In the genomic region with DNA sequence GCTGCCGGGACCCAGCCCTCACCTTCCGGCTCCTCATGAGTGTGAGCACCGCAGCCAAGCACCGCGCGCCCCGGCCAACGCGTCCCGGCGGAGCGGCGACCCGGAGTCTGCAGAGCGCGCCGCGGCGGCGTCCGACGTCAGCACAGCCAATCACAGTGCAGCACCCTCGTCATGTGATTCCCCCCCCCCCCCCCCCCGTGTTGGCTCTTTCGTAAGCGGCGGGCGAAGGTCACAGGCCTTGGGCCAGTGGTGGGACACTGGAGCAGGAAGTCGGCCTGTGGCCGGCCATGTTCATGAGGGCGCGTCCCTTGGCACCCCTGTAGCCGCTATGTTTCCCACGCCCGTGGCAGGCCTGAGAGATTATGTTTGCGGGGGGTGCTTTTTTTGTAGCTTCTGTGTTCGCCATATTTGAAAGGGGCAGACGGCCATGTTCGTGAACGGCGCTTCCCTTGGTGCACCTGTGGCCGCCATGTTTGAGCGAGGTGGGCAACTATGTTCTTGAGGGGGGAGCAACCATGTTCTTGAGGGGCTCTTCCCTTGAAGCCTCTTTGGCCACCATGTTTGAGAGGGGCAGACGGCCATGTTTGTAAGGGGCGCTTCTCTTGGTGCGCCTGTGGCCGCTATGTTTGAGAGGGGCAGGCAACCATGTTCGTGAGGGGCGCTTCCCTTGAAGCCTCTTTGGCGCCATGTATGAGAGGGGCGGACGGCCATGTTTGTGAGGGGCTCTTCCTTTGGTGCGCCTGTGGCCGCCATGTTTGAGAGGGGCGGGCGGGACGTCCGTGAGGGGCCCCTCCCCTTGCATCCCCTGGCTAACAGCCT, we compare ENCODE assay signal across 8 cellular contexts. TPM values are rescaled to one million over a fixed set of nuclear protein-coding genes. Genes with fewer than 3 reads are reported as not detected.
DNase-seq lines count a peak whose midpoint lies in the region; ATAC-seq and TF ChIP-seq lines count a peak whose summit lies in the region.

C1orf174 (minus strand) TSS at position 123 of the 819 bp plus-strand sequence; CDS start at position 37, 86 bp downstream.

- H3K27ac Mint-ChIP-seq in T-cell, result peak within 1 kb of the TSS; percentile 92 to 98

- H3K27me3 ChIP-seq in trophoblast cell (ENCODE audit: insufficient read depth, low read length) (no peaks in the 10 kb centered on the region), transverse colon (no peaks in the 10 kb centered on the region)

- CTCF ChIA-PET in T-cell (lab: Charles Lee), result interaction anchor here in 1 of 2 donors (1.0 to 1.5 kb wide), 2 partner anchors 10 to 43 kb away, joined by 3 to 4 read pairs; partner anchors contain the start of gene DFFB

- H3K14ac ChIP-seq in trophoblast cell (ENCODE audit: low read length), result peak within 1 kb of the TSS; percentile 90

- TF ChIP-seq POLR2A in GM10847 (IDR thresholded peaks at IDR 0.05; ENCODE audit: extremely low read depth, insufficient read length) (peak; percentile 73), transverse colon (IDR thresholded peaks at IDR 0.05) (peak; percentile 72)

- 0 to 1% (median 0%) methylated on average over 29 to 57 of the region's 58 CpGs for WGBS in adipose tissue, 3 donors
- WGBS in trophoblast cell (ENCODE audit: extremely low coverage, insufficient coverage, insufficient read length), result no CpG with 5 or more reads among the region's 58 CpGs
- 0% methylated on average over 54 of the region's 58 CpGs; no CpG with 5 or more reads in 1 of the 2 donors for WGBS in transverse colon (ENCODE audit: low coverage in 1 of 2), 2 donors

- peak; percentile 87 for DNase-seq in NCI-H1417 treated with DMSO at 0.1 percent for 48 hours (lab: John Stamatoyannopoulos, UW)
- DNase-seq in T-cell, result peak; percentile 87 to 99 (median 96)
- peak; percentile 95 for DNase-seq in cardiac septum (ENCODE audit: low spot score)
- DNase-seq in trophoblast cell, result peak; percentile 97 to 98
- DNase-seq in transverse colon, result peak; percentile 96

- peak within 1 kb of the TSS; percentile 90 for H3K4ac ChIP-seq in trophoblast cell (ENCODE audit: low read depth, low read length)

- H3K27ac ChIP-seq in adipose tissue (ENCODE audit: low read depth, low read length) (peak within 1 kb of the TSS; percentile 84), trophoblast cell (ENCODE audit: low read depth, low read length) (peak within 1 kb of the TSS; percentile 89), transverse colon (peak within 1 kb of the TSS; percentile 89 to 100 (median 98))

- no peak within 1 kb of the TSS for H2BK12ac ChIP-seq in trophoblast cell (ENCODE audit: low read length)

- H3K4me1 ChIP-seq in trophoblast cell (ENCODE audit: control insufficient read depth in 1 of 2, insufficient read depth in 2 of 2, low read length in 2 of 2) (peaks cover 10 to 15% of the 10 kb centered on the region in 2 experiments), transverse colon (peaks cover 7 to 28% (median 23%) of the 10 kb centered on the region in 4 donors)

- ATAC-seq in HG02678 (IDR thresholded peaks at IDR 0.05; ENCODE audit: unreplicated experiment), result peak; percentile 64
- ATAC-seq in T-cell (replicated peaks in 1 of 4), result peak; percentile 83 to 85 (median 84)

- H3K79me1 ChIP-seq in trophoblast cell (ENCODE audit: low read length), result peaks cover 16% of the 10 kb centered on the region

- H3K36me3 Mint-ChIP-seq in T-cell, result peaks cover 28% of the 10 kb centered on the region

- TF ChIP-seq CTCF in transverse colon (IDR thresholded peaks at IDR 0.05), result no peak

- H3K27me3 Mint-ChIP-seq in T-cell, result no peaks in the 10 kb centered on the region

- peaks cover 54 to 59% (median 55%) of the 10 kb centered on the region in 3 donors for H3K4me1 Mint-ChIP-seq in T-cell

- H3K23ac ChIP-seq in trophoblast cell (ENCODE audit: low read length), result no peak within 1 kb of the TSS

- H3K4me3 Mint-ChIP-seq in T-cell, result peak within 1 kb of the TSS; percentile 86 to 92 (median 91)

- no peak for TF ChIP-seq EP300 in transverse colon (IDR thresholded peaks at IDR 0.05; ENCODE audit: low read depth)

- peak within 1 kb of the TSS; percentile 72 for H2AK5ac ChIP-seq in trophoblast cell (ENCODE audit: low read length)

- peak within 1 kb of the TSS; percentile 90 for H4K12ac ChIP-seq in trophoblast cell (ENCODE audit: low read depth, low read length)

- H3K4me2 ChIP-seq in trophoblast cell (ENCODE audit: low read length), result peak within 1 kb of the TSS; percentile 95

- H3K4me3 ChIP-seq in trophoblast cell (ENCODE audit: low read depth, low read length) (peak within 1 kb of the TSS; percentile 94), transverse colon (peak within 1 kb of the TSS; percentile 80 to 96 (median 90))

- in situ Hi-C loops in transverse colon (cut with MboI; ENCODE audit: low pct_ligation_motif_present in 1 of 4, low pct_unique_long_range_greater_than_20kb in 1 of 4, low sequenced_read_pairs in 3 of 4), result no loop called here

- peak within 1 kb of the TSS; percentile 75 for H2BK120ac ChIP-seq in trophoblast cell (ENCODE audit: insufficient read depth, low read length, poor library complexity)

- H2AFZ ChIP-seq in trophoblast cell (ENCODE audit: insufficient read depth, low read length, poor library complexity), result peak within 1 kb of the TSS; percentile 74

- peaks cover 4 to 9% (median 7%) of the 10 kb centered on the region in 3 donors for H3K9me3 Mint-ChIP-seq in T-cell

- intact Hi-C loops in cardiac septum (cut with DNase I) (loop anchor here (2.0 kb wide), 2 partner anchors 44 to 104 kb away; partner anchors contain the start of genes CEP104, DFFB and LRRC47), transverse colon (cut with DNase I; ENCODE audit: low total_unique reads) (no loop called here)

- H4K91ac ChIP-seq in trophoblast cell (ENCODE audit: low read depth, low read length), result peak within 1 kb of the TSS; percentile 95

- peak within 1 kb of the TSS; percentile 98 for H3K9ac ChIP-seq in trophoblast cell (ENCODE audit: low read length)

- peaks cover 2 to 4% of the 10 kb centered on the region in 2 experiments for H3K36me3 ChIP-seq in trophoblast cell (ENCODE audit: control insufficient read depth in 1 of 2, insufficient read depth in 2 of 2, low read length in 2 of 2)
- H3K36me3 ChIP-seq in transverse colon, result no peaks in the 10 kb centered on the region

- peaks cover 17% of the 10 kb centered on the region for H3K79me2 ChIP-seq in trophoblast cell (ENCODE audit: control insufficient read depth, insufficient read depth, low read length, poor library complexity)

- H3K9me3 ChIP-seq in trophoblast cell (ENCODE audit: insufficient read depth, low read depth, low read length) (no peaks in the 10 kb centered on the region), transverse colon (peaks cover 0 to 10% of the 10 kb centered on the region in 2 donors)

- peak within 1 kb of the TSS; percentile 95 for H3K18ac ChIP-seq in trophoblast cell (ENCODE audit: low read length)

- H4K8ac ChIP-seq in trophoblast cell (ENCODE audit: low read depth, low read length), result peak within 1 kb of the TSS; percentile 96

- peak within 1 kb of the TSS; percentile 90 for H2BK5ac ChIP-seq in trophoblast cell (ENCODE audit: low read depth, low read length, poor library complexity)

- POLR2A ChIA-PET in T-cell (lab: Charles Lee), result interaction anchor here in 1 of 2 donors (0.5 kb wide), 1 partner anchor 45 kb away, joined by 3 read pairs; no protein-coding TSS in a partner anchor

RNA-seq across cellular contexts. Expression of gene C1orf174, which starts in this region (rescaled TPM):
- total RNA-seq in T-cell (10 to 100 TPM; 15.7 to 34.7 (median 33.4) TPM), cardiac septum (11.5 TPM), transverse colon (10 to 100 TPM; 23.5 to 45.4 (median 36.6) TPM)
- 10 to 100 TPM in 2 of 3 donors, 1 to 10 TPM in 1; 10.0 to 20.7 (median 10.9) TPM for polyA plus RNA-seq in adipose tissue
- polyA plus RNA-seq in trophoblast cell (2013), result 26.8 and 28.3 TPM in 2 replicates

Comparison
In these comparisons a context has a peak if more than half of its experiments do, and no peak if none do; other contexts are left out.
1. Peak in every context shown above with its lines: DNase-seq, ATAC-seq, H3K4me3 ChIP-seq and H3K27ac ChIP-seq.